In genomic region chrX:41664307-41665299, GRCh38 we compare ENCODE assay signal across 1 cellular context.
TF ChIP-seq lines count a peak whose summit lies in the region.

No MANE protein-coding gene starts in this region.

TF ChIP-seq in GM12878, 131 proteins besides CTCF, POLR2A, EP300 and RAD21 (continued from another document):
- TF ChIP-seq ZBTB40 (IDR thresholded peaks at IDR 0.05; ENCODE audit: borderline replicate concordance) (no peak), DPF2 (IDR thresholded peaks at IDR 0.05) (0 out of 2 replicates have a peak, but pooled peaks have one; percentile 38), ATF2 (IDR thresholded peaks at IDR 0.05; ENCODE audit: low read length) (peak; percentile 63), PKNOX1 (IDR thresholded peaks at IDR 0.05) (peak; percentile 57), MXI1 (IDR thresholded peaks at IDR 0.05; ENCODE audit: low read depth, low read length) (no peak), PAX8 (IDR thresholded peaks at IDR 0.05) (no peak), YY1 (IDR thresholded peaks at IDR 0.05; ENCODE audit: low read depth, low read length) (no peak), BCL11A (IDR thresholded peaks at IDR 0.05; ENCODE audit: low read depth, low read length) (peak; percentile 65; the same call in 1 of the 2 replicates), ZNF207 (IDR thresholded peaks at IDR 0.05; ENCODE audit: borderline replicate concordance) (no peak), KDM1A (IDR thresholded peaks at IDR 0.05; ENCODE audit: borderline replicate concordance) (no peak), ZNF24 (IDR thresholded peaks at IDR 0.05) (0 out of 2 replicates have a peak, but pooled peaks have one; percentile 8)
- TF ChIP-seq, protein P1, sequence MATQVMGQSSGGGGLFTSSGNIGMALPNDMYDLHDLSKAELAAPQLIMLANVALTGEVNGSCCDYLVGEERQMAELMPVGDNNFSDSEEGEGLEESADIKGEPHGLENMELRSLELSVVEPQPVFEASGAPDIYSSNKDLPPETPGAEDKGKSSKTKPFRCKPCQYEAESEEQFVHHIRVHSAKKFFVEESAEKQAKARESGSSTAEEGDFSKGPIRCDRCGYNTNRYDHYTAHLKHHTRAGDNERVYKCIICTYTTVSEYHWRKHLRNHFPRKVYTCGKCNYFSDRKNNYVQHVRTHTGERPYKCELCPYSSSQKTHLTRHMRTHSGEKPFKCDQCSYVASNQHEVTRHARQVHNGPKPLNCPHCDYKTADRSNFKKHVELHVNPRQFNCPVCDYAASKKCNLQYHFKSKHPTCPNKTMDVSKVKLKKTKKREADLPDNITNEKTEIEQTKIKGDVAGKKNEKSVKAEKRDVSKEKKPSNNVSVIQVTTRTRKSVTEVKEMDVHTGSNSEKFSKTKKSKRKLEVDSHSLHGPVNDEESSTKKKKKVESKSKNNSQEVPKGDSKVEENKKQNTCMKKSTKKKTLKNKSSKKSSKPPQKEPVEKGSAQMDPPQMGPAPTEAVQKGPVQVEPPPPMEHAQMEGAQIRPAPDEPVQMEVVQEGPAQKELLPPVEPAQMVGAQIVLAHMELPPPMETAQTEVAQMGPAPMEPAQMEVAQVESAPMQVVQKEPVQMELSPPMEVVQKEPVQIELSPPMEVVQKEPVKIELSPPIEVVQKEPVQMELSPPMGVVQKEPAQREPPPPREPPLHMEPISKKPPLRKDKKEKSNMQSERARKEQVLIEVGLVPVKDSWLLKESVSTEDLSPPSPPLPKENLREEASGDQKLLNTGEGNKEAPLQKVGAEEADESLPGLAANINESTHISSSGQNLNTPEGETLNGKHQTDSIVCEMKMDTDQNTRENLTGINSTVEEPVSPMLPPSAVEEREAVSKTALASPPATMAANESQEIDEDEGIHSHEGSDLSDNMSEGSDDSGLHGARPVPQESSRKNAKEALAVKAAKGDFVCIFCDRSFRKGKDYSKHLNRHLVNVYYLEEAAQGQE (IDR thresholded peaks at IDR 0.05; ENCODE audit: low read depth, low read length) = no peak
- TF ChIP-seq, protein P2, sequence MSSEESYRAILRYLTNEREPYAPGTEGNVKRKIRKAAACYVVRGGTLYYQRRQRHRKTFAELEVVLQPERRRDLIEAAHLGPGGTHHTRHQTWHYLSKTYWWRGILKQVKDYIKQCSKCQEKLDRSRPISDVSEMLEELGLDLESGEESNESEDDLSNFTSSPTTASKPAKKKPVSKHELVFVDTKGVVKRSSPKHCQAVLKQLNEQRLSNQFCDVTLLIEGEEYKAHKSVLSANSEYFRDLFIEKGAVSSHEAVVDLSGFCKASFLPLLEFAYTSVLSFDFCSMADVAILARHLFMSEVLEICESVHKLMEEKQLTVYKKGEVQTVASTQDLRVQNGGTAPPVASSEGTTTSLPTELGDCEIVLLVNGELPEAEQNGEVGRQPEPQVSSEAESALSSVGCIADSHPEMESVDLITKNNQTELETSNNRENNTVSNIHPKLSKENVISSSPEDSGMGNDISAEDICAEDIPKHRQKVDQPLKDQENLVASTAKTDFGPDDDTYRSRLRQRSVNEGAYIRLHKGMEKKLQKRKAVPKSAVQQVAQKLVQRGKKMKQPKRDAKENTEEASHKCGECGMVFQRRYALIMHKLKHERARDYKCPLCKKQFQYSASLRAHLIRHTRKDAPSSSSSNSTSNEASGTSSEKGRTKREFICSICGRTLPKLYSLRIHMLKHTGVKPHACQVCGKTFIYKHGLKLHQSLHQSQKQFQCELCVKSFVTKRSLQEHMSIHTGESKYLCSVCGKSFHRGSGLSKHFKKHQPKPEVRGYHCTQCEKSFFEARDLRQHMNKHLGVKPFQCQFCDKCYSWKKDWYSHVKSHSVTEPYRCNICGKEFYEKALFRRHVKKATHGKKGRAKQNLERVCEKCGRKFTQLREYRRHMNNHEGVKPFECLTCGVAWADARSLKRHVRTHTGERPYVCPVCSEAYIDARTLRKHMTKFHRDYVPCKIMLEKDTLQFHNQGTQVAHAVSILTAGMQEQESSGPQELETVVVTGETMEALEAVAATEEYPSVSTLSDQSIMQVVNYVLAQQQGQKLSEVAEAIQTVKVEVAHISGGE (CRISPR knock-in tag; IDR thresholded peaks at IDR 0.05) = no peak
- TF ChIP-seq, protein P3, sequence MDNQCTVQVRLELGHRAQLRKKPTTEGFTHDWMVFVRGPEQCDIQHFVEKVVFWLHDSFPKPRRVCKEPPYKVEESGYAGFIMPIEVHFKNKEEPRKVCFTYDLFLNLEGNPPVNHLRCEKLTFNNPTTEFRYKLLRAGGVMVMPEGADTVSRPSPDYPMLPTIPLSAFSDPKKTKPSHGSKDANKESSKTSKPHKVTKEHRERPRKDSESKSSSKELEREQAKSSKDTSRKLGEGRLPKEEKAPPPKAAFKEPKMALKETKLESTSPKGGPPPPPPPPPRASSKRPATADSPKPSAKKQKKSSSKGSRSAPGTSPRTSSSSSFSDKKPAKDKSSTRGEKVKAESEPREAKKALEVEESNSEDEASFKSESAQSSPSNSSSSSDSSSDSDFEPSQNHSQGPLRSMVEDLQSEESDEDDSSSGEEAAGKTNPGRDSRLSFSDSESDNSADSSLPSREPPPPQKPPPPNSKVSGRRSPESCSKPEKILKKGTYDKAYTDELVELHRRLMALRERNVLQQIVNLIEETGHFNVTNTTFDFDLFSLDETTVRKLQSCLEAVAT (IDR thresholded peaks at IDR 0.05) = no peak
- TF ChIP-seq, protein P4, sequence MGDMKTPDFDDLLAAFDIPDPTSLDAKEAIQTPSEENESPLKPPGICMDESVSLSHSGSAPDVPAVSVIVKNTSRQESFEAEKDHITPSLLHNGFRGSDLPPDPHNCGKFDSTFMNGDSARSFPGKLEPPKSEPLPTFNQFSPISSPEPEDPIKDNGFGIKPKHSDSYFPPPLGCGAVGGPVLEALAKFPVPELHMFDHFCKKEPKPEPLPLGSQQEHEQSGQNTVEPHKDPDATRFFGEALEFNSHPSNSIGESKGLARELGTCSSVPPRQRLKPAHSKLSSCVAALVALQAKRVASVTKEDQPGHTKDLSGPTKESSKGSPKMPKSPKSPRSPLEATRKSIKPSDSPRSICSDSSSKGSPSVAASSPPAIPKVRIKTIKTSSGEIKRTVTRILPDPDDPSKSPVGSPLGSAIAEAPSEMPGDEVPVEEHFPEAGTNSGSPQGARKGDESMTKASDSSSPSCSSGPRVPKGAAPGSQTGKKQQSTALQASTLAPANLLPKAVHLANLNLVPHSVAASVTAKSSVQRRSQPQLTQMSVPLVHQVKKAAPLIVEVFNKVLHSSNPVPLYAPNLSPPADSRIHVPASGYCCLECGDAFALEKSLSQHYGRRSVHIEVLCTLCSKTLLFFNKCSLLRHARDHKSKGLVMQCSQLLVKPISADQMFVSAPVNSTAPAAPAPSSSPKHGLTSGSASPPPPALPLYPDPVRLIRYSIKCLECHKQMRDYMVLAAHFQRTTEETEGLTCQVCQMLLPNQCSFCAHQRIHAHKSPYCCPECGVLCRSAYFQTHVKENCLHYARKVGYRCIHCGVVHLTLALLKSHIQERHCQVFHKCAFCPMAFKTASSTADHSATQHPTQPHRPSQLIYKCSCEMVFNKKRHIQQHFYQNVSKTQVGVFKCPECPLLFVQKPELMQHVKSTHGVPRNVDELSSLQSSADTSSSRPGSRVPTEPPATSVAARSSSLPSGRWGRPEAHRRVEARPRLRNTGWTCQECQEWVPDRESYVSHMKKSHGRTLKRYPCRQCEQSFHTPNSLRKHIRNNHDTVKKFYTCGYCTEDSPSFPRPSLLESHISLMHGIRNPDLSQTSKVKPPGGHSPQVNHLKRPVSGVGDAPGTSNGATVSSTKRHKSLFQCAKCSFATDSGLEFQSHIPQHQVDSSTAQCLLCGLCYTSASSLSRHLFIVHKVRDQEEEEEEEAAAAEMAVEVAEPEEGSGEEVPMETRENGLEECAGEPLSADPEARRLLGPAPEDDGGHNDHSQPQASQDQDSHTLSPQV (IDR thresholded peaks at IDR 0.05) = no peak
